In genomic region chr1:119744598-119744942, GRCh38 we compare ENCODE assay signal across 18 cellular contexts. TPM values are rescaled to one million over a fixed set of nuclear protein-coding genes. Genes with fewer than 3 reads are reported as not detected.
DNase-seq lines count a peak whose midpoint lies in the region; ATAC-seq, FAIRE-seq and TF ChIP-seq lines count a peak whose summit lies in the region.
"Had no signal": no experiment of that assay in that cellular context is flagged by ENCODE, and none has a peak within 500 bp of the region (broad histone marks: within the 10 kb centered on the region; RNA-seq: fewer than 3 reads in every experiment).

No MANE protein-coding gene starts in this region.

- H3K9me3 ChIP-seq in HepG2 (ENCODE audit: low read length): no peaks in the 10 kb centered on the region
- no peaks in the 10 kb centered on the region for H3K9me3 ChIP-seq in SJCRH30 (replicated peaks)
- H3K9me3 ChIP-seq in prostate gland: no peaks in the 10 kb centered on the region
- H3K9me3 ChIP-seq: BLaER1, MG63, SK-N-SH had no signal

- H2AFZ ChIP-seq in HepG2 (ENCODE audit: low read length): no peak overlapping the region

- H3K9me3 Mint-ChIP-seq in activated naive CD8-positive, alpha-beta T cell (ENCODE audit: low read depth): no peaks in the 10 kb centered on the region
- H3K9me3 Mint-ChIP-seq in activated naive CD8-positive, alpha-beta T cell treated with anti-CD3 and anti-CD28 coated beads for 36 hours: no peaks in the 10 kb centered on the region

- WGBS in HepG2 (ENCODE audit: low lambda C conversion rate): 94% methylated on average over 1 of the region's 1 CpG
- 93% methylated on average over 1 of the region's 1 CpG for WGBS in prostate gland

- peaks cover 6% of the 10 kb centered on the region for H3K36me3 Mint-ChIP-seq in activated naive CD8-positive, alpha-beta T cell
- peaks cover 14% of the 10 kb centered on the region for H3K36me3 Mint-ChIP-seq in activated naive CD8-positive, alpha-beta T cell treated with anti-CD3 and anti-CD28 coated beads for 36 hours
- H3K36me3 Mint-ChIP-seq: CD4-positive, CD25-positive, alpha-beta regulatory T cell had no signal

- H3K27ac Mint-ChIP-seq in activated naive CD8-positive, alpha-beta T cell: peak overlapping the region; percentile 52
- no peak overlapping the region for H3K27ac Mint-ChIP-seq in activated naive CD8-positive, alpha-beta T cell treated with anti-CD3 and anti-CD28 coated beads for 36 hours
- H3K27ac Mint-ChIP-seq: CD4-positive, CD25-positive, alpha-beta regulatory T cell had no signal

- H3K9ac ChIP-seq in HepG2 (ENCODE audit: insufficient read depth, low read depth, low read length): no peak overlapping the region
- H3K9ac ChIP-seq: BLaER1, SK-N-SH had no signal

- POLR2A ChIA-PET in HepG2 (lab: Yijun Ruan, JAX): interaction anchor here (1.1 to 4.4 kb wide), 4 partner anchors 20 to 51 kb away, joined by 3 to 27 read pairs (median 6); no protein-coding TSS in a partner anchor

- H3K4me3 ChIP-seq in HepG2 (replicated peaks in 1 of 3; ENCODE audit: insufficient read depth in 1 of 3, low read depth in 2 of 3, low read length in 3 of 3) (no peak overlapping the region), SJCRH30 (no peak overlapping the region), prostate gland (no peak overlapping the region)
- H3K4me3 ChIP-seq: BLaER1, MG63 had no signal

- H3K4me1 ChIP-seq in HepG2 (ENCODE audit: insufficient read depth, low read length) (peaks cover 38% of the 10 kb centered on the region), SJCRH30 (peaks cover 17% of the 10 kb centered on the region), prostate gland (replicated peaks) (no peaks in the 10 kb centered on the region)

- peak; percentile 5 for ATAC-seq in HG02759 (IDR thresholded peaks at IDR 0.05; ENCODE audit: unreplicated experiment)
- no peak for ATAC-seq in HepG2

- in situ Hi-C loops in HepG2 (cut with HindIII; ENCODE audit: extremely low pct_ligation_motif_present, low pct_unique_long_range_greater_than_20kb): no loop called here

- no TSS peak for BruUV-seq in HepG2 (replicated peaks; lab: Mats Ljungman, UMichigan)

- DNase-seq in activated naive CD8-positive, alpha-beta T cell treated with anti-CD3 and anti-CD28 coated beads for 36 hours: no peak
- DNase-seq in HepG2 (ENCODE audit: low spot score) (no peak), SJCRH30 (no peak), prostate gland (ENCODE audit: low spot score) (no peak), NCI-H2171 (lab: John Stamatoyannopoulos, UW) (no peak)
- DNase-seq: SIG-M5 had no signal

- TF ChIP-seq EP300 in HepG2 (IDR thresholded peaks at IDR 0.05; ENCODE audit: low read depth in 2 of 2, low read length in 2 of 2) (no peak), HepG2 (CRISPR knock-in tag; IDR thresholded peaks at IDR 0.05; ENCODE audit: borderline replicate concordance) (no peak)

- no peaks in the 10 kb centered on the region for H3K27me3 Mint-ChIP-seq in activated naive CD8-positive, alpha-beta T cell
- H3K27me3 Mint-ChIP-seq in activated naive CD8-positive, alpha-beta T cell treated with anti-CD3 and anti-CD28 coated beads for 36 hours: no peaks in the 10 kb centered on the region

- TF ChIP-seq POLR2A in HepG2 (IDR thresholded peaks at IDR 0.05; ENCODE audit: insufficient read depth in 1 of 2, low read depth in 2 of 2, low read length in 2 of 2) (no peak; a peak in 1 of 4 replicates), prostate gland (IDR thresholded peaks at IDR 0.05) (no peak)

- H3K27me3 ChIP-seq in HepG2 (ENCODE audit: control insufficient read depth in 1 of 2, insufficient read depth in 2 of 2, low read length in 2 of 2) (no peaks in the 10 kb centered on the region; a peak in 1 of 5 replicates), SJCRH30 (no peaks in the 10 kb centered on the region), prostate gland (replicated peaks; ENCODE audit: insufficient read depth) (no peaks in the 10 kb centered on the region)
- H3K27me3 ChIP-seq: BLaER1, MG63 had no signal

- H3K79me2 ChIP-seq in HepG2 (ENCODE audit: insufficient read depth, low read length): no peaks in the 10 kb centered on the region

- H3K27ac ChIP-seq in HepG2 (ENCODE audit: extremely low read length, insufficient read depth, low read length) (no peak overlapping the region), SJCRH30 (no peak overlapping the region), prostate gland (no peak overlapping the region)
- H3K27ac ChIP-seq: BLaER1 had no signal

- no peak overlapping the region for H3K4me3 Mint-ChIP-seq in activated naive CD8-positive, alpha-beta T cell
- H3K4me3 Mint-ChIP-seq in activated naive CD8-positive, alpha-beta T cell treated with anti-CD3 and anti-CD28 coated beads for 36 hours: no peak overlapping the region
- H3K4me3 Mint-ChIP-seq: CD4-positive, CD25-positive, alpha-beta regulatory T cell had no signal

- no peak overlapping the region for H3K4me2 ChIP-seq in HepG2 (ENCODE audit: low read depth, low read length)
- H3K4me2 ChIP-seq: BLaER1, SK-N-SH had no signal

- CTCF ChIA-PET in HepG2 (lab: Yijun Ruan, JAX; ENCODE audit: low intra/inter-chr PET ratio, low total read pairs): interaction anchor here (0.7 to 2.1 kb wide), 7 partner anchors 26 to 224 kb away, joined by 3 to 19 read pairs (median 4); no protein-coding TSS in a partner anchor

- no peak for TF ChIP-seq RAD21 in HepG2 (CRISPR knock-in tag; IDR thresholded peaks at IDR 0.05)

- no peak for FAIRE-seq in HepG2 (lab: Jason Lieb, UNC)
- FAIRE-seq: RCC 7860 had no signal

- intact Hi-C loops in HepG2 (cut with micrococcal nuclease; ENCODE audit: unreplicated experiment): loop anchor here (1.0 to 2.0 kb wide), 3 partner anchors 38 to 127 kb away; no protein-coding TSS in a partner anchor
- intact Hi-C loops in prostate gland (cut with DNase I): loop anchor here (5.0 kb wide), 1 partner anchor 63 kb away; no protein-coding TSS in a partner anchor

- TF ChIP-seq CTCF in HepG2 (CRISPR knock-in tag; IDR thresholded peaks at IDR 0.05) (no peak), prostate gland (IDR thresholded peaks at IDR 0.05) (no peak)

- no peaks in the 10 kb centered on the region for H4K20me1 ChIP-seq in HepG2 (ENCODE audit: insufficient read depth, low read length)

- H3K4me1 Mint-ChIP-seq in activated naive CD8-positive, alpha-beta T cell (ENCODE audit: low read depth): peaks cover 13% of the 10 kb centered on the region
- H3K4me1 Mint-ChIP-seq in activated naive CD8-positive, alpha-beta T cell treated with anti-CD3 and anti-CD28 coated beads for 36 hours: peaks cover 24% of the 10 kb centered on the region

- peaks cover 26 to 44% of the 10 kb centered on the region in 2 experiments for H3K36me3 ChIP-seq in HepG2 (replicated peaks in 1 of 2; ENCODE audit: control insufficient read depth in 1 of 2, insufficient read depth in 2 of 2, low read length in 2 of 2)
- H3K36me3 ChIP-seq in SJCRH30: peaks cover 10% of the 10 kb centered on the region; the same call in 1 of the 2 replicates
- no peaks in the 10 kb centered on the region for H3K36me3 ChIP-seq in prostate gland

RNA-seq across cellular contexts. Expression of gene HMGCS2, which starts 24.1 kb away (rescaled TPM):
- total RNA-seq in activated naive CD8-positive, alpha-beta T cell treated with anti-CD3 and anti-CD28 coated beads for 36 hours: not detected
- 1.5 and 1.6 TPM in 2 replicates for total RNA-seq in HepG2 (2016; rRNA removed; fragmentation: Illumina TruSeq; extraction: Trizol)
- 0.35 and 0.51 TPM in 2 replicates for total RNA-seq in HepG2 (2016; cell fraction: cytosol; rRNA removed; fragmentation: Illumina TruSeq; extraction: Trizol; ENCODE audit: low read depth)
- total RNA-seq in HepG2 (2016; cell fraction: insoluble cytoplasmic fraction; rRNA removed; fragmentation: Illumina TruSeq; extraction: Trizol): 1.1 and 1.6 TPM in 2 replicates
- total RNA-seq in HepG2 (2016; cell fraction: membrane; rRNA removed; fragmentation: Illumina TruSeq; extraction: Trizol): 0.24 and 0.28 TPM in 2 replicates
- 0.78 and 0.94 TPM in 2 replicates for total RNA-seq in HepG2 (2016; cell fraction: nucleus; rRNA removed; fragmentation: Illumina TruSeq; extraction: Trizol)
- polyA plus RNA-seq in HepG2 (2011; rRNA removed): 0.44 and 0.60 TPM in 2 replicates
- 0.48 and 0.67 TPM in 2 replicates for polyA plus RNA-seq in HepG2 (2011; cell fraction: cytosol; rRNA removed)
- polyA plus RNA-seq in HepG2 (2011; cell fraction: nucleus; rRNA removed): 0.29 and 0.38 TPM in 2 replicates
- 2.2 and 17.9 TPM in 2 replicates for polyA plus RNA-seq in HepG2 (2012)
- 0.10 and 0.24 TPM in 2 replicates for polyA plus RNA-seq in HepG2 (2016; cell fraction: cytosol; fragmentation: Illumina TruSeq; extraction: Trizol; ENCODE audit: low read depth)
- 1.6 TPM in 2 replicates for polyA plus RNA-seq in HepG2 (2016; cell fraction: insoluble cytoplasmic fraction; fragmentation: Illumina TruSeq; extraction: Trizol; ENCODE audit: low read depth)
- polyA plus RNA-seq in HepG2 (2016; cell fraction: membrane; fragmentation: Illumina TruSeq; extraction: Trizol; ENCODE audit: low read depth): 0.42 and 0.52 TPM in 2 replicates
- 0.81 and 1.0 TPM in 2 replicates for polyA plus RNA-seq in HepG2 (2016; cell fraction: nucleus; fragmentation: Illumina TruSeq; extraction: Trizol; ENCODE audit: insufficient read depth, low read depth)
- 0.42 and 6.5 TPM in 2 replicates for polyA minus RNA-seq in HepG2 (2011; rRNA and poly(A)+ RNA removed; ENCODE audit: low replicate concordance)
- 0.53 and 0.99 TPM in 2 replicates for polyA minus RNA-seq in HepG2 (2011; cell fraction: cytosol; rRNA and poly(A)+ RNA removed)
- 0.64 and 1.2 TPM in 2 replicates for polyA minus RNA-seq in HepG2 (2011; cell fraction: nucleus; rRNA and poly(A)+ RNA removed)
- total RNA-seq in SJCRH30 (2014; rRNA removed; shearing (Covaris generic)): not detected in 2 replicates
- total RNA-seq in prostate gland: 10 to 100 TPM in 1 of 2 donors, 1 to 10 TPM in 1; 4.6 to 21.5 TPM
- total RNA-seq: CD4-positive, CD25-positive, alpha-beta regulatory T cell; Daoy; G401; H1; HT1080 had no signal
- polyA plus RNA-seq: AG04450; CD4-positive, CD25-positive, alpha-beta regulatory T cell; H1; SK-N-SH had no signal

RNA-seq across cellular contexts. Expression of gene PHGDH, which starts 32.8 kb away (rescaled TPM):
- total RNA-seq in activated naive CD8-positive, alpha-beta T cell treated with anti-CD3 and anti-CD28 coated beads for 36 hours: 100 to 1,000 TPM; 289 to 292 TPM
- 133 and 163 TPM in 2 replicates for total RNA-seq in HepG2 (2016; rRNA removed; fragmentation: Illumina TruSeq; extraction: Trizol)
- 21.0 and 24.9 TPM in 2 replicates for total RNA-seq in HepG2 (2016; cell fraction: cytosol; rRNA removed; fragmentation: Illumina TruSeq; extraction: Trizol; ENCODE audit: low read depth)
- total RNA-seq in HepG2 (2016; cell fraction: insoluble cytoplasmic fraction; rRNA removed; fragmentation: Illumina TruSeq; extraction: Trizol): 129 and 150 TPM in 2 replicates
- 39.4 and 42.4 TPM in 2 replicates for total RNA-seq in HepG2 (2016; cell fraction: membrane; rRNA removed; fragmentation: Illumina TruSeq; extraction: Trizol)
- 97.4 and 99.8 TPM in 2 replicates for total RNA-seq in HepG2 (2016; cell fraction: nucleus; rRNA removed; fragmentation: Illumina TruSeq; extraction: Trizol)
- 95.8 and 115 TPM in 2 replicates for polyA plus RNA-seq in HepG2 (2011; rRNA removed)
- polyA plus RNA-seq in HepG2 (2011; cell fraction: cytosol; rRNA removed): 75.7 and 106 TPM in 2 replicates
- polyA plus RNA-seq in HepG2 (2011; cell fraction: nucleus; rRNA removed): 121 and 144 TPM in 2 replicates
- 256 and 310 TPM in 2 replicates for polyA plus RNA-seq in HepG2 (2012)
- polyA plus RNA-seq in HepG2 (2016; cell fraction: cytosol; fragmentation: Illumina TruSeq; extraction: Trizol; ENCODE audit: low read depth): 30.4 and 30.8 TPM in 2 replicates
- polyA plus RNA-seq in HepG2 (2016; cell fraction: insoluble cytoplasmic fraction; fragmentation: Illumina TruSeq; extraction: Trizol; ENCODE audit: low read depth): 194 and 210 TPM in 2 replicates
- polyA plus RNA-seq in HepG2 (2016; cell fraction: membrane; fragmentation: Illumina TruSeq; extraction: Trizol; ENCODE audit: low read depth): 33.7 and 34.4 TPM in 2 replicates
- 169 and 170 TPM in 2 replicates for polyA plus RNA-seq in HepG2 (2016; cell fraction: nucleus; fragmentation: Illumina TruSeq; extraction: Trizol; ENCODE audit: insufficient read depth, low read depth)
- 247 and 513 TPM in 2 replicates for polyA minus RNA-seq in HepG2 (2011; rRNA and poly(A)+ RNA removed; ENCODE audit: low replicate concordance)
- polyA minus RNA-seq in HepG2 (2011; cell fraction: cytosol; rRNA and poly(A)+ RNA removed): 80.2 and 88.3 TPM in 2 replicates
- 109 and 121 TPM in 2 replicates for polyA minus RNA-seq in HepG2 (2011; cell fraction: nucleus; rRNA and poly(A)+ RNA removed)
- 148 and 160 TPM in 2 replicates for total RNA-seq in SJCRH30 (2014; rRNA removed; shearing (Covaris generic))
- total RNA-seq in prostate gland: 100 to 1,000 TPM; 185 to 307 TPM
